ENCODE assay signal across 16 cellular contexts in genomic region chr12:96368687-96369086, GRCh38.
"Had no signal": no experiment of that assay in that cellular context is flagged by ENCODE, and none has a peak within 500 bp of the region (broad histone marks: within the 10 kb centered on the region; RNA-seq: fewer than 3 reads in every experiment).

No MANE protein-coding gene starts in this region.

- H3K36me3 ChIP-seq: ovary had no signal

- H3K9me3 Mint-ChIP-seq: activated naive CD4-positive, alpha-beta T cell treated with anti-CD3 and anti-CD28 coated beads, Interleukin-2, amount 50 U/mL, for 24 hours; activated T-cell treated with anti-CD3 and anti-CD28 coated beads, Interleukin-2, amount 50 U/mL, for 24 hours; dendritic cell treated with granulocyte-macrophage colony-stimulating factor and Interleukin-4, amounts not matched to agents 40 ng/mL and 50 ng/mL, for 4 days; stimulated activated naive CD8-positive, alpha-beta T cell treated with anti-CD3 and anti-CD28 coated beads, Interleukin-15, Interleukin-2, amounts not matched to agents 100 ng/mL and 50 ng/mL, for 24 hours; T-helper 2 cell treated with Interferon-gamma antibody and Interleukin-4, amounts not matched to agents 5 μg/mL and 100 μg/mL, for 36 hours had no signal

- ATAC-seq: activated CD8-positive, alpha-beta memory T cell treated with anti-CD3 and anti-CD28 coated beads, Interleukin-2, amount 10 ng/mL, durations not matched to agents 7 days and 5 days had no signal

- H3K27me3 ChIP-seq: ovary had no signal

- H3K4me3 ChIP-seq: lung, mucosa of descending colon, ovary had no signal

- H3K27ac ChIP-seq: ovary had no signal

- DNase-seq: activated CD4-positive, alpha-beta T cell treated with anti-CD3 and anti-CD28 coated beads for 1 hour; activated CD4-positive, alpha-beta T cell treated with anti-CD3 and anti-CD28 coated beads, Interleukin-2, amount 50 U/mL, for 48 hours; activated CD8-positive, alpha-beta memory T cell treated with anti-CD3 and anti-CD28 coated beads, Interleukin-2, amount 10 ng/mL, durations not matched to agents 7 days and 5 days; activated effector memory CD4-positive, alpha-beta T cell treated with Interleukin-2 at 50 U/mL for 16 hours; activated T-cell treated with anti-CD3 and anti-CD28 coated beads, Interleukin-2, amount 50 U/mL, for 24 hours; cerebellar nuclear complex; mucosa of descending colon; ovary; stimulated activated CD4-positive, alpha-beta T cell treated with anti-CD3 and anti-CD28 coated beads, Interleukin-15, amount 100 ng/mL, for 24 hours; stimulated activated CD4-positive, alpha-beta T cell treated with anti-CD3 and anti-CD28 coated beads, Interleukin-4, amount 100 ng/mL, for 24 hours; SW 1271 had no signal

- H3K4me3 Mint-ChIP-seq: activated CD8-positive, alpha-beta memory T cell treated with anti-CD3 and anti-CD28 coated beads, Interleukin-2, amount 10 ng/mL, durations not matched to agents 7 days and 5 days; activated naive CD4-positive, alpha-beta T cell treated with anti-CD3 and anti-CD28 coated beads, Interleukin-2, amount 50 U/mL, for 24 hours; activated T-cell treated with anti-CD3 and anti-CD28 coated beads, Interleukin-2, amount 50 U/mL, for 24 hours; dendritic cell treated with granulocyte-macrophage colony-stimulating factor and Interleukin-4, amounts not matched to agents 40 ng/mL and 50 ng/mL, for 4 days; stimulated activated naive CD8-positive, alpha-beta T cell treated with anti-CD3 and anti-CD28 coated beads, Interleukin-15, Interleukin-2, amounts not matched to agents 100 ng/mL and 50 ng/mL, for 24 hours; T-helper 2 cell treated with Interferon-gamma antibody and Interleukin-4, amounts not matched to agents 5 μg/mL and 100 μg/mL, for 36 hours had no signal

- H3K27ac Mint-ChIP-seq: activated CD8-positive, alpha-beta memory T cell treated with anti-CD3 and anti-CD28 coated beads, Interleukin-2, amount 10 ng/mL, durations not matched to agents 7 days and 5 days; activated naive CD4-positive, alpha-beta T cell treated with anti-CD3 and anti-CD28 coated beads, Interleukin-2, amount 50 U/mL, for 24 hours; dendritic cell treated with granulocyte-macrophage colony-stimulating factor and Interleukin-4, amounts not matched to agents 40 ng/mL and 50 ng/mL, for 4 days; stimulated activated naive CD8-positive, alpha-beta T cell treated with anti-CD3 and anti-CD28 coated beads, Interleukin-15, Interleukin-2, amounts not matched to agents 100 ng/mL and 50 ng/mL, for 24 hours; T-helper 2 cell treated with Interferon-gamma antibody and Interleukin-4, amounts not matched to agents 5 μg/mL and 100 μg/mL, for 36 hours had no signal

- H3K9me3 ChIP-seq: mucosa of descending colon, ovary had no signal

- H3K27me3 Mint-ChIP-seq: activated CD8-positive, alpha-beta memory T cell treated with anti-CD3 and anti-CD28 coated beads, Interleukin-2, amount 10 ng/mL, durations not matched to agents 7 days and 5 days; activated naive CD4-positive, alpha-beta T cell treated with anti-CD3 and anti-CD28 coated beads, Interleukin-2, amount 50 U/mL, for 24 hours; activated T-cell treated with anti-CD3 and anti-CD28 coated beads, Interleukin-2, amount 50 U/mL, for 24 hours; dendritic cell treated with granulocyte-macrophage colony-stimulating factor and Interleukin-4, amounts not matched to agents 40 ng/mL and 50 ng/mL, for 4 days; stimulated activated naive CD8-positive, alpha-beta T cell treated with anti-CD3 and anti-CD28 coated beads, Interleukin-15, Interleukin-2, amounts not matched to agents 100 ng/mL and 50 ng/mL, for 24 hours had no signal
